In genomic region chr1:57393058-57393457, GRCh38 we compare ENCODE assay signal across 27 cellular contexts. TPM values are rescaled to one million over a fixed set of nuclear protein-coding genes. Genes with fewer than 3 reads are reported as not detected.
"Had no signal": no experiment of that assay in that cellular context is flagged by ENCODE, and none has a peak within 500 bp of the region (broad histone marks: within the 10 kb centered on the region; RNA-seq: fewer than 3 reads in every experiment).

No MANE protein-coding gene starts in this region.

- H3K27me3 ChIP-seq: colonic mucosa, esophagus muscularis mucosa, esophagus squamous epithelium, gastrocnemius medialis, heart left ventricle, heart right ventricle had no signal

- H3K9me3 ChIP-seq: colonic mucosa, esophagus muscularis mucosa, esophagus squamous epithelium, gastrocnemius medialis, gastroesophageal sphincter, heart left ventricle, heart right ventricle had no signal

- H3K4me1 ChIP-seq: colonic mucosa, esophagus muscularis mucosa, esophagus squamous epithelium, foreskin keratinocyte, gastrocnemius medialis, gastroesophageal sphincter, heart left ventricle, heart right ventricle had no signal

- H3K27ac ChIP-seq: colonic mucosa, coronary artery, dorsolateral prefrontal cortex, epithelial cell of prostate, esophagus muscularis mucosa, esophagus squamous epithelium, foreskin keratinocyte, gastrocnemius medialis, gastroesophageal sphincter, heart left ventricle, heart right ventricle had no signal

- H3K36me3 ChIP-seq: colonic mucosa, esophagus muscularis mucosa, esophagus squamous epithelium, gastrocnemius medialis, gastroesophageal sphincter, heart left ventricle, heart right ventricle had no signal

- H3K4me3 ChIP-seq: colonic mucosa, coronary artery, dorsolateral prefrontal cortex, esophagus muscularis mucosa, esophagus squamous epithelium, gastrocnemius medialis, gastroesophageal sphincter, heart left ventricle, heart right ventricle had no signal

- DNase-seq: colonic mucosa; cortex of kidney; dermis blood vessel endothelial cell; dorsolateral prefrontal cortex; effector CD4-positive, alpha-beta T cell; effector CD8-positive, alpha-beta T cell; effector memory CD4-positive, alpha-beta T cell; effector memory CD8-positive, alpha-beta T cell; endodermal cell; erythroblast; esophagus squamous epithelium; foreskin fibroblast; foreskin keratinocyte; foreskin melanocyte; gastrocnemius medialis; glutamatergic neuron; head of caudate nucleus; heart left ventricle; heart right ventricle had no signal

RNA-seq across cellular contexts. Expression of gene DAB1, which starts 30.8 kb away (rescaled TPM):
- total RNA-seq: dermis blood vessel endothelial cell, dermis microvascular lymphatic vessel endothelial cell, endothelial cell of umbilical vein, epithelial cell of proximal tubule, fibroblast of villous mesenchyme, foreskin keratinocyte had no signal
- polyA plus RNA-seq: endothelial cell of umbilical vein, foreskin keratinocyte had no signal
